ENCODE assay signal across 20 cellular contexts in the genomic region with DNA sequence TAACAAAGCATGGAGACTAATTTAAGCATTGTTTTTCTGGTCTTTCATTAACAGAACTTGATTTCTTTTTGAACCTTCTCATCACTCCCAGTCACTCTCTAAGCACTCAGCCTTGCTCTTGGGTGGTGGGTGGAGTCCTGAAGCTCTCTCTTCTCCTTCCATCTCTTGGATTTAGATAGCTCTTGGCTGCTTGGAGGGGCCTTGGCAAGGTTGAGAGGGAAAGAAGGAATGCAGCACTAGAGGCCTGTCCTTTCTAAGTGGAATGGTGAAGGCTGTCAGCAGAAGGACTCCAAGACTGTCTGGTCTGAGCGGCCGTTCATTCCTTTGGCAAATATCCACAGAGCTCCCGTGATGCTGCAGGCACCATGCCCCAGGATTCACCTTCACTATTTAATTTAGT.
DNase-seq lines count a peak whose midpoint lies in the region; ATAC-seq and TF ChIP-seq lines count a peak whose summit lies in the region.
"Had no signal": no experiment of that assay in that cellular context is flagged by ENCODE, and none has a peak within 500 bp of the region (broad histone marks: within the 10 kb centered on the region; RNA-seq: fewer than 3 reads in every experiment).

No MANE protein-coding gene starts in this region.

- H3K27ac ChIP-seq in left ventricle myocardium inferior (replicated peaks): no peak overlapping the region
- H3K27ac ChIP-seq: 22Rv1, A549, C4-2B, HL-60 had no signal

- H3K27me3 Mint-ChIP-seq in effector memory CD8-positive, alpha-beta T cell: peaks cover 18 to 59% of the 10 kb centered on the region in 2 donors

- peaks cover 5% of the 10 kb centered on the region for H3K4me1 ChIP-seq in left ventricle myocardium inferior
- H3K4me1 ChIP-seq: Caco-2 had no signal

- H3K36me3 ChIP-seq in left ventricle myocardium inferior: no peaks in the 10 kb centered on the region

- no peaks in the 10 kb centered on the region for H3K36me3 Mint-ChIP-seq in effector memory CD8-positive, alpha-beta T cell (ENCODE audit: insufficient read depth)

- H3K27ac Mint-ChIP-seq in effector memory CD8-positive, alpha-beta T cell: no peak overlapping the region
- H3K27ac Mint-ChIP-seq: CD4-positive, alpha-beta T cell; GM23338 had no signal

- TF ChIP-seq CTCF in left ventricle myocardium inferior (IDR thresholded peaks at IDR 0.05; ENCODE audit: borderline replicate concordance): no peak
- no peak for TF ChIP-seq CTCF in fibroblast of the aortic adventitia (IDR thresholded peaks at IDR 0.05; ENCODE audit: insufficient read depth, low read length)

- peak; percentile 28 for ATAC-seq in Right ventricle myocardium inferior
- peak; percentile 53 for ATAC-seq in sciatic nerve
- no peak for ATAC-seq in effector memory CD8-positive, alpha-beta T cell (replicated peaks)
- ATAC-seq in GM19324 (IDR thresholded peaks at IDR 0.05; ENCODE audit: low FRiP score, unreplicated experiment): no peak
- ATAC-seq: A549, GM23338, K562 had no signal

- DNase-seq in Right ventricle myocardium inferior (ENCODE audit: missing footprints) (no peak), left ventricle myocardium inferior (no peak), fibroblast of the aortic adventitia (ENCODE audit: low read depth) (peak; percentile 69), sciatic nerve (ENCODE audit: low spot score) (no peak), GM03348 (ENCODE audit: low spot score) (no peak)
- DNase-seq in effector memory CD8-positive, alpha-beta T cell: no peak
- DNase-seq: AML-193; Caco-2; CD4-positive, alpha-beta T cell; DMS153; DMS79; GDM1; HCEC 1CT had no signal

- intact Hi-C loops in Right ventricle myocardium inferior (cut with DNase I): no loop called here
- intact Hi-C loops in left ventricle myocardium inferior (cut with micrococcal nuclease): no loop called here
- intact Hi-C loops in sciatic nerve (cut with DNase I): no loop called here

- H3K4me1 Mint-ChIP-seq in effector memory CD8-positive, alpha-beta T cell (ENCODE audit: low read depth in 2 of 2): no peaks in the 10 kb centered on the region

- H3K9me3 ChIP-seq in left ventricle myocardium inferior (replicated peaks): no peaks in the 10 kb centered on the region
- H3K9me3 ChIP-seq: A549, Caco-2 had no signal

- H3K9me3 Mint-ChIP-seq in effector memory CD8-positive, alpha-beta T cell: no peaks in the 10 kb centered on the region
- H3K9me3 Mint-ChIP-seq: CD4-positive, alpha-beta T cell; GM23338 had no signal

- H3K4me3 ChIP-seq in left ventricle myocardium inferior (no peak overlapping the region), fibroblast of the aortic adventitia (ENCODE audit: low read depth, low read length) (no peak overlapping the region)
- H3K4me3 ChIP-seq: A549, GM23338, K562 had no signal

- no peak overlapping the region for H3K4me3 Mint-ChIP-seq in effector memory CD8-positive, alpha-beta T cell
- H3K4me3 Mint-ChIP-seq: CD4-positive, alpha-beta T cell; GM23338 had no signal

- peaks cover 23% of the 10 kb centered on the region for H3K27me3 ChIP-seq in left ventricle myocardium inferior (ENCODE audit: low read depth)

Comparison
In these comparisons a context has a peak if more than half of its experiments do, and no peak if none do; other contexts are left out.
1. ATAC-seq: peak in Right ventricle myocardium inferior (single experiment) and sciatic nerve (single experiment); none in effector memory CD8-positive, alpha-beta T cell (single experiment) and GM19324 (single experiment).